ENCODE assay signal across 1 cellular context in the genomic region with DNA sequence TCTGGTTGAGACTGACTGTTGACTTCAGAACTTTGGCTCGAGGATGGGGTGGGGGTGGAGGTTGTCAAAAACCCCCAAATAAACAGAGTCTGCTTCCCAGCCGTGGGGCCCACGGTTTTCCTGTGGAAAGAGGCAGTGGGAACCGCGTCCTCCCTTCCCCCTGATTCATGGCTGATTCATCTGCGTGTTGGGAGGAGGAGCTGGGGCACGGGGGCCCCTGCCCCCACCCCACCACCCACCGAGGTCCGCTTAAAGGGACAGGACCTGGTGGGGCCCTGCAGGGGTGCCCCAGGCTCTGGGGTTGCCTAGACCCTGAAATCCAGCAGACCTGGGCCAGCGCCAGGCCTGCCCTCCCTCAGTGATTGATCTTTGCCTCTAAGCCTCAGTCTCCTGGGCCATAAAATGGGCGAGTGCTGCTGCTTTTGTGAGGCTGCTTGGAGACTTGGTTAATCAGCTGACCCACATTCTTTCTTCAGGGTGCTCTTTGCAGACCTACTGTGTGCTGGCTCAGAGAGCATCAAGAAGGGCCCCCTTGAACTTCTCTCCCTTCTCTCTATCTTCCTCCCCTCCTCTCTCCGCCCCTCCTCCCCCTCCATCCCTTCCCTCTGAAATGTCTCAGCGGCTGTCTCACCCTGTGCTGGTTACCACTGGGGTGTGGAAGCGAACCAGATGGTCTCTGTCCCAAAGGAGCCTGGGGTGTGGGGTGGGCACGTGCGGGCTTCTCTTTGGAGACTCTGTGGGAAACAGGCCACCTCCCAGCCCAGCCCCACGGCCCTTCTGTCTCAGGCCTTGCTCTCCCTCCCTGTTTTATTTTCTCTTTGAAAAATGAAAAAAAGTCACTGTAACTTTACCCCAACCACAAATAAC.
TF ChIP-seq lines count a peak whose summit lies in the region.

No MANE protein-coding gene starts in this region.

TF ChIP-seq in IMR-90, 13 proteins besides CTCF, POLR2A, EP300 and RAD21 (continued from another document):
- no peak for TF ChIP-seq CHD1 (IDR thresholded peaks at IDR 0.05; ENCODE audit: low read depth, low read length)
TF ChIP-seq in IMR-90: peak in this region for 5.
